Comparison of ENCODE assay signal across 16 cellular contexts in the genomic region with DNA sequence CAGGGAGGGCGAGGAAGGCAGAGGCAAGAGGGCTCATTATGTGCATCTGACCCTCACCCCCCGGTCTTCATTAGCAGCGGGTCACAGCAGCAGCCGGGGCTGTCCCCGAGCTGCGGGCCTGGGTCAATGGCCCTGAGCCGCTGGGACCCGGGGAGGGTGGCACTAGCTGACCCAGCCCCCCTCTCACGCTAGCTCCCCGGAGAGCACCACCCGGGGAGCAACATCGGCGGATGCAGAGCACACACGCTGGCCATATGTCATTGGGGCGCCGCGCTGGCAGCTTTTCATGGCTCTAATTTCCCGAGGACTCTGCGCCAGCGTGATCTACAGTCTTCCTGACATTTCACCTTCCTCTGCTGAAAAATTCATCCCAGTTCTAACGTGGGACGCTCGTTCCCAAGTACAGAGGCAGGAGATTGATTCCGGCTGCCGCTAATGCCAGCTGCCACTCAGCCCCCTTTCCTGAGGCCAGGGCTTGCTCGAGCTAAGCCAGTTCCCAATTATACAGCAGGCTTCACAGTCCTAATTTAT.
A peak's percentile ranks its signal among the peaks of the same experiment; 100 is the strongest.
DNase-seq lines count a peak whose midpoint lies in the region; TF ChIP-seq lines count a peak whose summit lies in the region.
"Had no signal": no experiment of that assay in that cellular context is flagged by ENCODE, and none has a peak within 500 bp of the region (broad histone marks: within the 10 kb centered on the region; RNA-seq: fewer than 3 reads in every experiment).

No MANE protein-coding gene starts in this region.

- intact Hi-C loops in CD14-positive monocyte (cut with micrococcal nuclease) (no loop called here), mammary epithelial cell (cut with micrococcal nuclease) (no loop called here)

- H3K4me1 Mint-ChIP-seq in CD14-positive monocyte: no peaks in the 10 kb centered on the region

- H3K36me3 ChIP-seq in GM23248 (ENCODE audit: low read depth) (no peaks in the 10 kb centered on the region), osteoblast (ENCODE audit: insufficient read depth, low read length) (no peaks in the 10 kb centered on the region), mammary epithelial cell (ENCODE audit: insufficient read depth, low read length) (no peaks in the 10 kb centered on the region)

- H3K9me3 Mint-ChIP-seq in CD14-positive monocyte: peaks cover 0 to 4% (median 0%) of the 10 kb centered on the region in 7 donors
- H3K9me3 Mint-ChIP-seq: CD4-positive, alpha-beta T cell; dendritic cell treated with granulocyte-macrophage colony-stimulating factor and Interleukin-4, amounts not matched to agents 40 ng/mL and 50 ng/mL, for 4 days; type B pancreatic cell had no signal

- BruUV-seq in mammary epithelial cell (replicated peaks; lab: Mats Ljungman, UMichigan): no TSS peak

- H3K27ac ChIP-seq in GM23248 (no peak overlapping the region), osteoblast (ENCODE audit: low read depth, low read length) (no peak overlapping the region), mammary epithelial cell (ENCODE audit: insufficient read depth, low read depth, low read length) (no peak overlapping the region)
- H3K27ac ChIP-seq: esophagus muscularis mucosa, heart right ventricle had no signal

- H3K79me2 ChIP-seq in GM23248 (ENCODE audit: insufficient read depth): no peaks in the 10 kb centered on the region
- H3K79me2 ChIP-seq in osteoblast (ENCODE audit: insufficient read depth, low read length): peaks cover 6% of the 10 kb centered on the region
- peaks cover 17% of the 10 kb centered on the region for H3K79me2 ChIP-seq in mammary epithelial cell (ENCODE audit: insufficient read depth, low read length)

- peak overlapping the region in 3 of 7 donors; percentile 34 to 78 (median 71) for H3K27ac Mint-ChIP-seq in CD14-positive monocyte
- H3K27ac Mint-ChIP-seq: CD4-positive, alpha-beta T cell; dendritic cell treated with granulocyte-macrophage colony-stimulating factor and Interleukin-4, amounts not matched to agents 40 ng/mL and 50 ng/mL, for 4 days; type B pancreatic cell had no signal

- H3K4me2 ChIP-seq in GM23248 (ENCODE audit: unreplicated experiment): no peak overlapping the region
- no peak overlapping the region for H3K4me2 ChIP-seq in osteoblast (ENCODE audit: insufficient read depth, low read length)
- no peak overlapping the region for H3K4me2 ChIP-seq in mammary epithelial cell (ENCODE audit: insufficient read depth, low read depth, low read length)
- H3K4me2 ChIP-seq: smooth muscle cell had no signal

- in situ Hi-C loops in GM23248 (cut with MboI) (no loop called here), mammary epithelial cell (cut with MboI; ENCODE audit: low sequenced_read_pairs in 2 of 2) (no loop called here)

- dilution Hi-C loops in mammary epithelial cell (cut with HindIII; ENCODE audit: low sequenced_read_pairs): no loop called here

- H3K4me1 ChIP-seq in GM23248 (ENCODE audit: insufficient read depth): no peaks in the 10 kb centered on the region
- H3K4me1 ChIP-seq in osteoblast (ENCODE audit: insufficient read depth, low read length): no peaks in the 10 kb centered on the region
- no peaks in the 10 kb centered on the region for H3K4me1 ChIP-seq in mammary epithelial cell (ENCODE audit: insufficient read depth, low read length)

- peak; percentile 12 for DNase-seq in CD14-positive monocyte (ENCODE audit: low spot score)
- peak; percentile 18 for DNase-seq in GM23248
- DNase-seq in dermis microvascular lymphatic vessel endothelial cell (ENCODE audit: low read depth in 2 of 2): peak; percentile 4 to 33
- DNase-seq in osteoblast (ENCODE audit: insufficient read length, low spot score, missing footprints): peak; percentile 42
- DNase-seq in globus pallidus (ENCODE audit: low spot score): no peak
- no peak for DNase-seq in activated CD4-positive, alpha-beta T cell treated with anti-CD3 and anti-CD28 coated beads for 48 hours
- DNase-seq in mammary epithelial cell: no peak
- DNase-seq: CD4-positive, alpha-beta T cell; heart right ventricle; KBM-7; NCI-H1048; occipital lobe had no signal

- TF ChIP-seq CTCF in CD14-positive monocyte (IDR thresholded peaks at IDR 0.05): no peak
- TF ChIP-seq CTCF in osteoblast (IDR thresholded peaks at IDR 0.05; ENCODE audit: extremely low read depth, low read depth, low read length): no peak
- no peak for TF ChIP-seq CTCF in mammary epithelial cell (conservative IDR thresholded peaks at IDR 0.05 in 1 of 2, IDR thresholded peaks at IDR 0.05 in 1 of 2; ENCODE audit: extremely low read depth in 1 of 2, insufficient read depth in 1 of 2, low read depth in 1 of 2, low read length in 2 of 2)

- no peak overlapping the region for H3K9ac ChIP-seq in GM23248
- H3K9ac ChIP-seq in mammary epithelial cell (ENCODE audit: insufficient read depth, low read length): no peak overlapping the region

- H3K9me3 ChIP-seq in GM23248 (ENCODE audit: low read depth): no peaks in the 10 kb centered on the region
- no peaks in the 10 kb centered on the region for H3K9me3 ChIP-seq in osteoblast (ENCODE audit: low read depth, low read length)
- H3K9me3 ChIP-seq in mammary epithelial cell (replicated peaks; ENCODE audit: insufficient read depth, low read length): no peaks in the 10 kb centered on the region
- H3K9me3 ChIP-seq: esophagus muscularis mucosa, heart right ventricle had no signal

- WGBS in GM23248 (ENCODE audit: low coverage in 1 of 2, low lambda C conversion rate in 2 of 2, missing lambda C conversion rate in 2 of 2), 2 experiments: 29 to 35% methylated on average over 20 to 26 of the region's 26 CpGs
- WGBS in mammary epithelial cell (ENCODE audit: low coverage, missing lambda C conversion rate): 100% methylated on average over 7 of the region's 26 CpGs

- H3K9me2 ChIP-seq in GM23248 (ENCODE audit: insufficient read depth): no peaks in the 10 kb centered on the region

- CTCF ChIA-PET in mammary epithelial cell (lab: Charles Lee; ENCODE audit: low non-redundant PET): no interaction called here

- H3K36me3 Mint-ChIP-seq in CD14-positive monocyte: peaks cover 12 to 20% of the 10 kb centered on the region in 2 donors

- H3F3A ChIP-seq in GM23248 (ENCODE audit: insufficient read depth): no peaks in the 10 kb centered on the region

- H4K20me1 ChIP-seq in GM23248 (ENCODE audit: insufficient read depth): no peaks in the 10 kb centered on the region
- peaks cover 16% of the 10 kb centered on the region for H4K20me1 ChIP-seq in osteoblast (ENCODE audit: insufficient read depth, low read length)
- no peaks in the 10 kb centered on the region for H4K20me1 ChIP-seq in mammary epithelial cell (ENCODE audit: insufficient read depth, low read length)

- H3K4me3 ChIP-seq in GM23248: no peak overlapping the region
- no peak overlapping the region for H3K4me3 ChIP-seq in osteoblast (ENCODE audit: insufficient read depth, low read length)
- no peak overlapping the region for H3K4me3 ChIP-seq in mammary epithelial cell (replicated peaks in 1 of 3; ENCODE audit: insufficient read depth in 1 of 3, low read depth in 2 of 3, low read length in 3 of 3)
- H3K4me3 ChIP-seq: esophagus muscularis mucosa, heart right ventricle, smooth muscle cell had no signal

- no peaks in the 10 kb centered on the region for H3K27me3 ChIP-seq in GM23248 (replicated peaks; ENCODE audit: insufficient read depth)
- H3K27me3 ChIP-seq in osteoblast (ENCODE audit: insufficient read depth, low read length): no peaks in the 10 kb centered on the region
- H3K27me3 ChIP-seq in mammary epithelial cell (ENCODE audit: insufficient read depth, low read length): no peaks in the 10 kb centered on the region
- H3K27me3 ChIP-seq: esophagus muscularis mucosa, heart right ventricle had no signal

- no peak overlapping the region for H3K4me3 Mint-ChIP-seq in CD14-positive monocyte
- H3K4me3 Mint-ChIP-seq: CD4-positive, alpha-beta T cell; dendritic cell treated with granulocyte-macrophage colony-stimulating factor and Interleukin-4, amounts not matched to agents 40 ng/mL and 50 ng/mL, for 4 days; type B pancreatic cell had no signal

- H3K27me3 Mint-ChIP-seq in CD14-positive monocyte (ENCODE audit: low read depth in 3 of 3): peaks cover 0 to 1% (median 0%) of the 10 kb centered on the region in 3 donors
- H3K27me3 Mint-ChIP-seq: CD4-positive, alpha-beta T cell; dendritic cell treated with granulocyte-macrophage colony-stimulating factor and Interleukin-4, amounts not matched to agents 40 ng/mL and 50 ng/mL, for 4 days; type B pancreatic cell had no signal

- H2AFZ ChIP-seq in GM23248 (no peak overlapping the region), osteoblast (ENCODE audit: low read length) (no peak overlapping the region), mammary epithelial cell (ENCODE audit: low read depth, low read length) (no peak overlapping the region)

Comparison
In these comparisons a context has a peak if more than half of its experiments do, and no peak if none do; other contexts are left out.
1. DNase-seq: peak in CD14-positive monocyte (single experiment), GM23248 (single experiment), dermis microvascular lymphatic vessel endothelial cell (2 of 2) and osteoblast (single experiment); none in globus pallidus (single experiment), activated CD4-positive, alpha-beta T cell treated with anti-CD3 and anti-CD28 coated beads for 48 hours (single experiment) and mammary epithelial cell (single experiment).